Comparison of ENCODE assay signal across 9 cellular contexts in the genomic region with DNA sequence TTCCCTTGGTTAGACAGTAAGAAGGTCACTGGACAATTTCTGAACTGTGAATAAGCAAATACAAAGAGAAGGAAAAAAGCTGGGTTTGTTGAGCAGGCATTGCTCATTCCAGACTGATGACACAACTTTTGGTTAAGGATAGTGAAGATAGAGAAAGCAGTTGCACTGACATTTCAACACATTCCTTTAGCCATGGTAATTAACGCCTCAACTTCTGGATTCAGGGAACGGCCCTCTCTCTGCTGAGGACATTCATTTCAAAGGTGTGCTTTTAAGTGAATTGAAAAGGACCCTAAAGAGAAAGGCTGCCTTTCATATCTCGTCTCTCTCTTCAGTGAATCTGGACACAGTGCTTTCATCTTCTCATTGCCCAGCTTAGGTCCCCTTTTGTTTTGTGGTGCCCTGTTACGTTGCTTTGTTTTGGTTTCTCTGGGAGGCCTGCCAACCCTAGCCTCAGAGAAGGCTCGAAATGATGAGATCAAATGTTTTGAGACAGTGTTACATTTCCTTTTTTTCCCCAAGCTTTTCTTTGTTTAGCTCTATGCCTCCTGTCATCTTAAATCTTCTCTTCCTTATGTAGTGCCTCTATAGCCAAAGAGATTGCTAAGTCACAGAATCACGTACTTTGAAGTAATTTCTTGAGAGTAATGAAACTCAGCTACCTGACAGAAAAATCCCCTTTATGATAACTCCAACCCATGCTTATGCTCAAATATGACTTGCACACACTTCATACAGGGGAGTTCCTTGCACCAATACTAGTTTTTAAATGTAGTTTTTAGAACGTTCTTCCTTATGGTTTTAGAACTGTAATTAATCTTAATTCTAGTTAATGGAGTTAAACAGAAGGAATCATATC.
DNase-seq lines count a peak whose midpoint lies in the region; ATAC-seq and TF ChIP-seq lines count a peak whose summit lies in the region.
"Had no signal": no experiment of that assay in that cellular context is flagged by ENCODE, and none has a peak within 500 bp of the region (broad histone marks: within the 10 kb centered on the region; RNA-seq: fewer than 3 reads in every experiment).

No MANE protein-coding gene starts in this region.

- no peak overlapping the region for H3K4me3 Mint-ChIP-seq in activated CD4-positive, alpha-beta T cell treated with anti-CD3 and anti-CD28 coated beads for 36 hours
- H3K4me3 Mint-ChIP-seq in naive thymus-derived CD4-positive, alpha-beta T cell = peak overlapping the region; percentile 3 to 77 (median 58)

- no peaks in the 10 kb centered on the region for H3K4me1 ChIP-seq in breast epithelium
- H3K4me1 ChIP-seq in naive thymus-derived CD4-positive, alpha-beta T cell (ENCODE audit: control insufficient read depth in 2 of 2, insufficient read depth in 2 of 2, low read length in 2 of 2) = peaks cover 25 to 33% of the 10 kb centered on the region in 2 donors

- no peaks in the 10 kb centered on the region for H3K9me3 ChIP-seq in breast epithelium
- H3K9me3 ChIP-seq in naive thymus-derived CD4-positive, alpha-beta T cell (ENCODE audit: control insufficient read depth in 2 of 3, low read length in 3 of 3) = no peaks in the 10 kb centered on the region

- DNase-seq in activated CD4-positive, alpha-beta T cell treated with anti-CD3 and anti-CD28 coated beads for 36 hours = peak; percentile 66
- DNase-seq in activated CD4-positive, alpha-beta T cell treated with anti-CD3 and anti-CD28 coated beads for 4 hours = no peak
- DNase-seq in LHCN-M2 (ENCODE audit: low read depth) (peak; percentile 93), breast epithelium (ENCODE audit: low spot score in 2 of 2) (no peak), NCI-H1417 treated with DMSO at 0.1 percent for 48 hours (lab: John Stamatoyannopoulos, UW) (no peak), NCI-H1048 (lab: John Stamatoyannopoulos, UW) (no peak)
- peak in 7 of 9 donors; percentile 44 to 80 (median 60) for DNase-seq in naive thymus-derived CD4-positive, alpha-beta T cell

- CTCF ChIA-PET in activated CD4-positive, alpha-beta T cell treated with anti-CD3 and anti-CD28 coated beads for 36 hours (lab: Charles Lee) = interaction anchor here (0.7 to 1.6 kb wide), 3 partner anchors 12 to 432 kb away, joined by 3 to 6 read pairs (median 4); no protein-coding TSS in a partner anchor
- CTCF ChIA-PET in naive thymus-derived CD4-positive, alpha-beta T cell (lab: Charles Lee) = interaction anchor here (1.2 kb wide), 1 partner anchor 133 kb away, joined by 3 read pairs; no protein-coding TSS in a partner anchor

- no peaks in the 10 kb centered on the region for H3K36me3 ChIP-seq in breast epithelium
- H3K36me3 ChIP-seq in naive thymus-derived CD4-positive, alpha-beta T cell (ENCODE audit: control insufficient read depth in 2 of 3, insufficient read depth in 3 of 3, low read length in 3 of 3) = no peaks in the 10 kb centered on the region

- H3K27ac Mint-ChIP-seq in activated CD4-positive, alpha-beta T cell treated with anti-CD3 and anti-CD28 coated beads for 36 hours = peak overlapping the region; percentile 61
- peak overlapping the region; percentile 34 to 95 (median 87) for H3K27ac Mint-ChIP-seq in naive thymus-derived CD4-positive, alpha-beta T cell

- no peaks in the 10 kb centered on the region for H3K9me3 Mint-ChIP-seq in activated CD4-positive, alpha-beta T cell treated with anti-CD3 and anti-CD28 coated beads for 36 hours (ENCODE audit: low read depth)
- H3K9me3 Mint-ChIP-seq in naive thymus-derived CD4-positive, alpha-beta T cell = peaks cover 0 to 2% (median 0%) of the 10 kb centered on the region in 11 donors

- intact Hi-C loops in activated CD4-positive, alpha-beta T cell treated with anti-CD3 and anti-CD28 coated beads for 36 hours (cut with DNase I, micrococcal nuclease) = loop anchor here (1.0 to 5.0 kb wide), 5 partner anchors 15 to 211 kb away; no protein-coding TSS in a partner anchor
- intact Hi-C loops in breast epithelium (cut with DNase I; ENCODE audit: low total_unique reads) = no loop called here
- intact Hi-C loops in naive thymus-derived CD4-positive, alpha-beta T cell (cut with micrococcal nuclease) = loop anchor here (1.0 to 5.0 kb wide), 7 partner anchors 8 to 421 kb away; a partner anchor contains a TSS

- ATAC-seq in activated CD4-positive, alpha-beta T cell treated with anti-CD3 and anti-CD28 coated beads for 36 hours = peak; percentile 90
- peak; percentile 69 for ATAC-seq in naive thymus-derived CD4-positive, alpha-beta T cell
- ATAC-seq in GM19035 (IDR thresholded peaks at IDR 0.05; ENCODE audit: unreplicated experiment) = no peak

- peaks cover 32% of the 10 kb centered on the region for H3K4me1 Mint-ChIP-seq in activated CD4-positive, alpha-beta T cell treated with anti-CD3 and anti-CD28 coated beads for 36 hours
- H3K4me1 Mint-ChIP-seq in naive thymus-derived CD4-positive, alpha-beta T cell = peaks cover 23 to 51% (median 39%) of the 10 kb centered on the region in 7 donors

- no peak for TF ChIP-seq CTCF in breast epithelium (IDR thresholded peaks at IDR 0.05)

- H3K36me3 Mint-ChIP-seq in activated CD4-positive, alpha-beta T cell treated with anti-CD3 and anti-CD28 coated beads for 36 hours (ENCODE audit: low read depth) = no peaks in the 10 kb centered on the region
- no peaks in the 10 kb centered on the region for H3K36me3 Mint-ChIP-seq in naive thymus-derived CD4-positive, alpha-beta T cell

- peak overlapping the region; percentile 43 to 50 for H3K27ac ChIP-seq in breast epithelium
- H3K27ac ChIP-seq in naive thymus-derived CD4-positive, alpha-beta T cell (ENCODE audit: low read depth, low read length) = peak overlapping the region; percentile 48
- H3K27ac ChIP-seq: VCaP had no signal

- H3K4me3 ChIP-seq in breast epithelium = peak overlapping the region in 2 of 3 donors; percentile 4 to 37
- H3K4me3 ChIP-seq in naive thymus-derived CD4-positive, alpha-beta T cell (ENCODE audit: low read length) = no peak overlapping the region

- POLR2A ChIA-PET in activated CD4-positive, alpha-beta T cell treated with anti-CD3 and anti-CD28 coated beads for 36 hours (lab: Charles Lee) = interaction anchor here (0.5 to 1.0 kb wide), 3 partner anchors 17 to 495 kb away, joined by 3 to 5 read pairs (median 5); no protein-coding TSS in a partner anchor
- POLR2A ChIA-PET in naive thymus-derived CD4-positive, alpha-beta T cell (lab: Charles Lee) = interaction anchor here (0.6 to 3.8 kb wide), 7 partner anchors 8 to 50 kb away, joined by 3 to 22 read pairs (median 4); no protein-coding TSS in a partner anchor

- no peaks in the 10 kb centered on the region for H3K27me3 ChIP-seq in breast epithelium
- H3K27me3 ChIP-seq in naive thymus-derived CD4-positive, alpha-beta T cell (ENCODE audit: control insufficient read depth in 2 of 2, insufficient read depth in 2 of 2, low read length in 2 of 2) = no peaks in the 10 kb centered on the region

- no peak for TF ChIP-seq POLR2A in breast epithelium (IDR thresholded peaks at IDR 0.05)

- peaks cover 4% of the 10 kb centered on the region for H3K27me3 Mint-ChIP-seq in activated CD4-positive, alpha-beta T cell treated with anti-CD3 and anti-CD28 coated beads for 36 hours
- peaks cover 0 to 34% (median 0%) of the 10 kb centered on the region in 5 donors for H3K27me3 Mint-ChIP-seq in naive thymus-derived CD4-positive, alpha-beta T cell

Comparison
In these comparisons a context has a peak if more than half of its experiments do, and no peak if none do; other contexts are left out.
1. DNase-seq: peak in activated CD4-positive, alpha-beta T cell treated with anti-CD3 and anti-CD28 coated beads for 36 hours (single experiment), LHCN-M2 (single experiment) and naive thymus-derived CD4-positive, alpha-beta T cell (7 of 9); none in activated CD4-positive, alpha-beta T cell treated with anti-CD3 and anti-CD28 coated beads for 4 hours (0 of 2), breast epithelium (0 of 2), NCI-H1417 treated with DMSO at 0.1 percent for 48 hours (single experiment) and NCI-H1048 (single experiment).